In the genomic region with DNA sequence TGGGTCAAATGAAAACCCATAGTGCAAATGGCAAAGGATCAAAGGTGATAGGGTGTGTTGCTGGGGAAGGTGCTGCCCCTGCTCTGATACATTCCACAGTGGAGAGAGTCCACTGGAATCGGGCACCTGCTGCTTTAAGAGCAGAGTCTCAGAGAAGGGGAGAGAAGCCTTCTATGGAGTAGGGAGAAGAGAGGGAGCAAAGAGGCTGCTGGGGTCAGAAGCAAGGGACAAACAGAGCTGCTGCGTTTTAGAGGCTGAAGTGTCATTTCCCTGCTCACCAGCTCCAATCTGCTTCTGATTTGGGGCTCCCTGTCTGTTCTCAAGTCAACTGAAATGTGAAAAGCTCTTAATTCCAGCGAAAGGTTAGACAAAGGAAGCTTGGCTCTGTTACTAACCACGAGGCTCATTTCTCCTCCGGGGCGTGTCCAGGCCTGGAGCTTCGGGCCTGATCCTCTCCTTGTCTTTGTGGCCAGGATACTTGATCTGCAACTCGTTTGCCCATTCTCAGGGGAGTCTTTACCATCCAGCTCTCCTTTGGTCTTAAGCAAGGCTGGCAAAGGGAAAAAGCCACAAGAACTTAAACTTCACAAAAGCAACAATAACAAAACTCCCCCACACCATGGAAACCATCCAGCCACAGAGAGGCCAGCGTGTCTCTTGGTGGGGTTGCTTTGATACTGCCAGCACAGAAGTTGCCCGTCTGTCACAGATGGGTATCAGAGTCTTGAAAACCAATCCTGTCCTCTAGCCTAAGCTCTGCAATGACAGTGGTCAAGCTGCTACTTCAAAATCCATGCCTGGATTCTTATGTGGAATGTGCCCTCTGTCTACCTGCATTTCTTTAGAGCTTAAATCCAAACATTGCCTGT, we compare ENCODE assay signal across 12 cellular contexts.
DNase-seq lines count a peak whose midpoint lies in the region; ATAC-seq and TF ChIP-seq lines count a peak whose summit lies in the region.
"Had no signal": no experiment of that assay in that cellular context is flagged by ENCODE, and none has a peak within 500 bp of the region (broad histone marks: within the 10 kb centered on the region; RNA-seq: fewer than 3 reads in every experiment).

No MANE protein-coding gene starts in this region.

- 12 to 17% methylated on average over 10 of the region's 10 CpGs for WGBS in GM23248 (ENCODE audit: low coverage in 1 of 2, low lambda C conversion rate in 2 of 2, missing lambda C conversion rate in 2 of 2), 2 experiments
- WGBS in gastroesophageal sphincter (ENCODE audit: low coverage in 1 of 2), 2 donors, result 23 to 53% methylated on average over 3 to 5 of the region's 10 CpGs

- H3K4me3 ChIP-seq in GM23248 (0 out of 2 replicates have a peak overlapping the region, but pooled peaks have one; percentile 10), adipocyte (ENCODE audit: low read length) (peak overlapping the region; percentile 23), gastroesophageal sphincter (no peak overlapping the region), skeletal muscle satellite cell (ENCODE audit: low read length) (peak overlapping the region; percentile 19)
- H3K4me3 ChIP-seq: PC-9 had no signal

- TF ChIP-seq CTCF in gastroesophageal sphincter (IDR thresholded peaks at IDR 0.05), result no peak
- TF ChIP-seq CTCF in GM13976 (IDR thresholded peaks at IDR 0.05; ENCODE audit: borderline replicate concordance, control extremely low read depth, extremely low read depth, insufficient read depth, missing control alignments), result no peak

- no peaks in the 10 kb centered on the region for H3K27me3 Mint-ChIP-seq in activated naive CD8-positive, alpha-beta T cell treated with anti-CD3 and anti-CD28 coated beads, Interleukin-2, amount 50 U/mL, for 24 hours
- H3K27me3 Mint-ChIP-seq: stimulated activated naive CD8-positive, alpha-beta T cell treated with anti-CD3 and anti-CD28 coated beads, Interleukin-15, amount 100 ng/mL, for 72 hours had no signal

- no peak for TF ChIP-seq EP300 in gastroesophageal sphincter (IDR thresholded peaks at IDR 0.05)

- H3K27ac Mint-ChIP-seq in activated naive CD8-positive, alpha-beta T cell treated with anti-CD3 and anti-CD28 coated beads, Interleukin-2, amount 50 U/mL, for 24 hours, result no peak overlapping the region
- H3K27ac Mint-ChIP-seq: stimulated activated naive CD8-positive, alpha-beta T cell treated with anti-CD3 and anti-CD28 coated beads, Interleukin-15, amount 100 ng/mL, for 72 hours had no signal

- DNase-seq in GM23248 (peak; percentile 58), adipocyte (ENCODE audit: low read depth) (peak; percentile 83), NCI-H82 (lab: John Stamatoyannopoulos, UW) (no peak), GM13976 (ENCODE audit: low spot score) (no peak), Ammon's horn (ENCODE audit: low spot score) (no peak)
- DNase-seq in activated naive CD8-positive, alpha-beta T cell treated with anti-CD3 and anti-CD28 coated beads, Interleukin-2, amount 50 U/mL, for 24 hours, result no peak
- DNase-seq: activated CD4-positive, alpha-beta T cell treated with anti-CD3 and anti-CD28 coated beads for 48 hours; DND-41; PC-9; stimulated activated naive CD8-positive, alpha-beta T cell treated with anti-CD3 and anti-CD28 coated beads, Interleukin-15, amount 100 ng/mL, for 72 hours had no signal

- H3K4me2 ChIP-seq in GM23248 (ENCODE audit: unreplicated experiment), result peak overlapping the region; percentile 47
- H3K4me2 ChIP-seq in skeletal muscle satellite cell (ENCODE audit: low read length), result peak overlapping the region; percentile 50
- H3K4me2 ChIP-seq: PC-9 had no signal

- no peaks in the 10 kb centered on the region for H3K9me2 ChIP-seq in GM23248 (ENCODE audit: insufficient read depth)

- H3K36me3 ChIP-seq in GM23248 (ENCODE audit: low read depth), result no peaks in the 10 kb centered on the region
- no peaks in the 10 kb centered on the region for H3K36me3 ChIP-seq in adipocyte (ENCODE audit: control insufficient read depth, insufficient read depth, low read length, severe bottlenecking)
- no peaks in the 10 kb centered on the region for H3K36me3 ChIP-seq in gastroesophageal sphincter
- no peaks in the 10 kb centered on the region for H3K36me3 ChIP-seq in skeletal muscle satellite cell (ENCODE audit: insufficient read depth, low read length)

- no peaks in the 10 kb centered on the region for H3K9me3 Mint-ChIP-seq in activated naive CD8-positive, alpha-beta T cell treated with anti-CD3 and anti-CD28 coated beads, Interleukin-2, amount 50 U/mL, for 24 hours

- H3K27me3 ChIP-seq in GM23248 (replicated peaks; ENCODE audit: insufficient read depth) (no peaks in the 10 kb centered on the region), adipocyte (replicated peaks; ENCODE audit: control insufficient read depth, insufficient read depth, low read length) (no peaks in the 10 kb centered on the region), gastroesophageal sphincter (no peaks in the 10 kb centered on the region), skeletal muscle satellite cell (ENCODE audit: control insufficient read depth, insufficient read depth, low read length) (no peaks in the 10 kb centered on the region)

- H3K9ac ChIP-seq in GM23248 (peak overlapping the region; percentile 58), adipocyte (ENCODE audit: low read length) (peak overlapping the region; percentile 74), skeletal muscle satellite cell (ENCODE audit: low read depth, low read length) (peak overlapping the region; percentile 78)

- H3K27ac ChIP-seq in GM23248 (peak overlapping the region; percentile 69), gastroesophageal sphincter (peak overlapping the region; percentile 80 to 89 (median 84))
- H3K27ac ChIP-seq: PC-9 had no signal

- peaks cover 24% of the 10 kb centered on the region for H3F3A ChIP-seq in GM23248 (ENCODE audit: insufficient read depth)

- no peak overlapping the region for H3K4me3 Mint-ChIP-seq in activated naive CD8-positive, alpha-beta T cell treated with anti-CD3 and anti-CD28 coated beads, Interleukin-2, amount 50 U/mL, for 24 hours
- H3K4me3 Mint-ChIP-seq: stimulated activated naive CD8-positive, alpha-beta T cell treated with anti-CD3 and anti-CD28 coated beads, Interleukin-15, amount 100 ng/mL, for 72 hours had no signal

- no peaks in the 10 kb centered on the region for H3K4me1 Mint-ChIP-seq in activated naive CD8-positive, alpha-beta T cell treated with anti-CD3 and anti-CD28 coated beads, Interleukin-2, amount 50 U/mL, for 24 hours
- H3K4me1 Mint-ChIP-seq: stimulated activated naive CD8-positive, alpha-beta T cell treated with anti-CD3 and anti-CD28 coated beads, Interleukin-15, amount 100 ng/mL, for 72 hours had no signal

- no peak for TF ChIP-seq POLR2A in gastroesophageal sphincter (IDR thresholded peaks at IDR 0.05)

- H3K36me3 Mint-ChIP-seq in activated naive CD8-positive, alpha-beta T cell treated with anti-CD3 and anti-CD28 coated beads, Interleukin-2, amount 50 U/mL, for 24 hours (ENCODE audit: low read depth), result no peaks in the 10 kb centered on the region

- H3K9me3 ChIP-seq in GM23248 (ENCODE audit: low read depth) (no peaks in the 10 kb centered on the region), adipocyte (ENCODE audit: control insufficient read depth, low read length) (no peaks in the 10 kb centered on the region), gastroesophageal sphincter (no peaks in the 10 kb centered on the region), skeletal muscle satellite cell (replicated peaks; ENCODE audit: low read length) (no peaks in the 10 kb centered on the region)

- H2AFZ ChIP-seq in GM23248, result peak overlapping the region; percentile 78
- H2AFZ ChIP-seq: PC-9 had no signal

- peaks cover 25% of the 10 kb centered on the region for H3K4me1 ChIP-seq in GM23248 (ENCODE audit: insufficient read depth)
- H3K4me1 ChIP-seq in adipocyte (ENCODE audit: control insufficient read depth, insufficient read depth, low read length), result peaks cover 40% of the 10 kb centered on the region
- H3K4me1 ChIP-seq in gastroesophageal sphincter, result peaks cover 6 to 64% (median 26%) of the 10 kb centered on the region in 3 donors
- peaks cover 34% of the 10 kb centered on the region for H3K4me1 ChIP-seq in skeletal muscle satellite cell (ENCODE audit: control insufficient read depth, insufficient read depth, low read length)

- in situ Hi-C loops in GM23248 (cut with MboI) (no loop called here), GM13976 (cut with MboI; ENCODE audit: low sequenced_read_pairs, unreplicated experiment) (no loop called here)

- no peak for ATAC-seq in gastroesophageal sphincter
- no peak for ATAC-seq in activated naive CD8-positive, alpha-beta T cell treated with anti-CD3 and anti-CD28 coated beads, Interleukin-2, amount 50 U/mL, for 24 hours
- ATAC-seq: stimulated activated naive CD8-positive, alpha-beta T cell treated with anti-CD3 and anti-CD28 coated beads, Interleukin-15, amount 100 ng/mL, for 72 hours had no signal

- no peaks in the 10 kb centered on the region for H4K20me1 ChIP-seq in GM23248 (ENCODE audit: insufficient read depth)

- H3K79me2 ChIP-seq in GM23248 (ENCODE audit: insufficient read depth), result no peaks in the 10 kb centered on the region

Comparison
In these comparisons a context has a peak if more than half of its experiments do, and no peak if none do; other contexts are left out.
1. DNase-seq: peak in GM23248 (single experiment) and adipocyte (single experiment); none in NCI-H82 (single experiment), GM13976 (single experiment), activated naive CD8-positive, alpha-beta T cell treated with anti-CD3 and anti-CD28 coated beads, Interleukin-2, amount 50 U/mL, for 24 hours (single experiment) and Ammon's horn (single experiment).
2. H3K4me3 ChIP-seq: peak in GM23248 (single experiment), adipocyte (single experiment) and skeletal muscle satellite cell (single experiment); none in gastroesophageal sphincter (0 of 2).
3. Peak in every context shown above with its lines, with median percentiles within 50 percentile points of each other: H3K9ac ChIP-seq.